ENCODE assay signal across 20 cellular contexts in the genomic region with DNA sequence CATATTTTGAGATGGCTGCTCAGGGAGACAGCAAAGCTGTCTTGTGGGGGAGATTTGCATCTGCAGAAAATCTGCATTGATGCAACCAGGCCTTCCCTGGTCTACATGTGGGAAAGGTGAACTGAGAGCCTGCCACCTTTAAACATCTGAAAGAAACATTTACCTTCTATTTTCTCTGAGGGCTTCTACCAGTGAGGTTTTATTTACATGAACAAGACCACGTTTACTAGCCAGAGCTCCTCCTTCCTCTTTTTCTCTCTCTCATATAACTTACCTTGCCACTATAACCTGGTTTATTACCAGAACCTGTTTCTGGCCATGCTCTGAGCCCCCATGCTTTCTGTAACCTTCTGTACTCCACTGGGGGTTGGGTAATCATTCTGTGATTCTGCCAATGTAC. TPM values are rescaled to one million over a fixed set of nuclear protein-coding genes. Genes with fewer than 3 reads are reported as not detected.
DNase-seq lines count a peak whose midpoint lies in the region; ATAC-seq, FAIRE-seq and TF ChIP-seq lines count a peak whose summit lies in the region.
"Had no signal": no experiment of that assay in that cellular context is flagged by ENCODE, and none has a peak within 500 bp of the region (broad histone marks: within the 10 kb centered on the region; RNA-seq: fewer than 3 reads in every experiment).

No MANE protein-coding gene starts in this region.

- H3K36me3 ChIP-seq in Loucy (ENCODE audit: insufficient read depth, low read length) (no peaks in the 10 kb centered on the region), trophoblast cell (ENCODE audit: control insufficient read depth in 1 of 2, insufficient read depth in 2 of 2, low read length in 2 of 2) (no peaks in the 10 kb centered on the region)
- no peaks in the 10 kb centered on the region for H3K36me3 ChIP-seq in naive thymus-derived CD4-positive, alpha-beta T cell (ENCODE audit: control insufficient read depth in 2 of 3, insufficient read depth in 3 of 3, low read length in 3 of 3)
- H3K36me3 ChIP-seq: gastrocnemius medialis had no signal

- H2BK120ac ChIP-seq in trophoblast cell (ENCODE audit: insufficient read depth, low read length, poor library complexity) = no peak overlapping the region

- no peak overlapping the region for H3K4ac ChIP-seq in trophoblast cell (ENCODE audit: low read depth, low read length)

- no peak for DNase-seq in GM12891 (ENCODE audit: insufficient read length, low spot score)
- DNase-seq in central memory CD8-positive, alpha-beta T cell (ENCODE audit: low spot score in 2 of 2) = no peak
- DNase-seq in posterior cingulate gyrus = no peak
- no peak for DNase-seq in naive thymus-derived CD4-positive, alpha-beta T cell
- DNase-seq in trophoblast cell = no peak
- DNase-seq in frontal cortex (ENCODE audit: low spot score in 2 of 2) = no peak
- DNase-seq: activated CD8-positive, alpha-beta T cell treated with anti-CD3 and anti-CD28 coated beads, Interleukin-2, amount 10 ng/mL, durations not matched to agents 7 days and 5 days; amniotic stem cell; Caco-2; gastrocnemius medialis; KBM-7; natural killer cell; PC-3 had no signal

- no peaks in the 10 kb centered on the region for H3K79me1 ChIP-seq in trophoblast cell (ENCODE audit: low read length)

- no peaks in the 10 kb centered on the region for H4K20me1 ChIP-seq in Loucy (ENCODE audit: insufficient read depth, low read length, poor library complexity, severe bottlenecking)

- POLR2A ChIA-PET in naive thymus-derived CD4-positive, alpha-beta T cell (lab: Charles Lee) = no interaction called here

- H3K4me3 ChIP-seq in Loucy (ENCODE audit: low read length, poor library complexity, severe bottlenecking) (no peak overlapping the region), trophoblast cell (ENCODE audit: low read depth, low read length) (no peak overlapping the region)
- H3K4me3 ChIP-seq in naive thymus-derived CD4-positive, alpha-beta T cell (ENCODE audit: low read length) = no peak overlapping the region
- H3K4me3 ChIP-seq: gastrocnemius medialis, SK-N-MC had no signal

- no peaks in the 10 kb centered on the region for H3K79me2 ChIP-seq in Loucy (ENCODE audit: insufficient read depth, low read length)
- no peaks in the 10 kb centered on the region for H3K79me2 ChIP-seq in trophoblast cell (ENCODE audit: control insufficient read depth, insufficient read depth, low read length, poor library complexity)

- no peak overlapping the region for H2BK5ac ChIP-seq in trophoblast cell (ENCODE audit: low read depth, low read length, poor library complexity)

- H3K4me3 Mint-ChIP-seq in central memory CD8-positive, alpha-beta T cell = no peak overlapping the region
- H3K4me3 Mint-ChIP-seq in naive thymus-derived CD4-positive, alpha-beta T cell = no peak overlapping the region
- H3K4me3 Mint-ChIP-seq: activated CD8-positive, alpha-beta T cell treated with anti-CD3 and anti-CD28 coated beads, Interleukin-2, amount 10 ng/mL, durations not matched to agents 7 days and 5 days; activated T-helper 17 cell treated with anti-CD3 and anti-CD28 coated beads, Interleukin-2, amount 50 U/mL, for 72 hours; natural killer cell had no signal

- no peak for FAIRE-seq in GM12891 (lab: Jason Lieb, UNC)
- no peak for FAIRE-seq in frontal cortex (lab: Jason Lieb, UNC)
- FAIRE-seq: endothelial cell of umbilical vein, G401.6 had no signal

- H3K27ac Mint-ChIP-seq in central memory CD8-positive, alpha-beta T cell (ENCODE audit: low read depth) = peak overlapping the region; percentile 11
- H3K27ac Mint-ChIP-seq in naive thymus-derived CD4-positive, alpha-beta T cell = no peak overlapping the region
- H3K27ac Mint-ChIP-seq: activated CD8-positive, alpha-beta T cell treated with anti-CD3 and anti-CD28 coated beads, Interleukin-2, amount 10 ng/mL, durations not matched to agents 7 days and 5 days; activated T-helper 17 cell treated with anti-CD3 and anti-CD28 coated beads, Interleukin-2, amount 50 U/mL, for 72 hours had no signal

- H3K36me3 Mint-ChIP-seq in central memory CD8-positive, alpha-beta T cell (ENCODE audit: insufficient read depth) = no peaks in the 10 kb centered on the region
- peaks cover 0 to 6% (median 0%) of the 10 kb centered on the region in 5 donors for H3K36me3 Mint-ChIP-seq in naive thymus-derived CD4-positive, alpha-beta T cell
- H3K36me3 Mint-ChIP-seq: natural killer cell had no signal

- H3K27ac ChIP-seq in naive thymus-derived CD4-positive, alpha-beta T cell (ENCODE audit: low read depth, low read length) = no peak overlapping the region
- no peak overlapping the region for H3K27ac ChIP-seq in trophoblast cell (ENCODE audit: low read depth, low read length)
- H3K27ac ChIP-seq: gastrocnemius medialis had no signal

- H3F3A ChIP-seq in Loucy (ENCODE audit: low read depth) = no peaks in the 10 kb centered on the region

- peak; percentile 47 for ATAC-seq in HG02623 (IDR thresholded peaks at IDR 0.05; ENCODE audit: unreplicated experiment)
- ATAC-seq in central memory CD8-positive, alpha-beta T cell (replicated peaks; ENCODE audit: extremely low read depth, poor library complexity, severe bottlenecking) = no peak
- ATAC-seq in naive thymus-derived CD4-positive, alpha-beta T cell = no peak
- ATAC-seq: activated CD8-positive, alpha-beta T cell treated with anti-CD3 and anti-CD28 coated beads, Interleukin-2, amount 10 ng/mL, durations not matched to agents 7 days and 5 days; activated T-helper 17 cell treated with anti-CD3 and anti-CD28 coated beads, Interleukin-2, amount 50 U/mL, for 72 hours; gastrocnemius medialis; natural killer cell; PC-3 had no signal

- intact Hi-C loops in posterior cingulate gyrus (cut with DNase I) = no loop called here
- intact Hi-C loops in naive thymus-derived CD4-positive, alpha-beta T cell (cut with micrococcal nuclease) = no loop called here

- H3K27me3 ChIP-seq in Loucy (ENCODE audit: insufficient read depth, low read length, poor library complexity, severe bottlenecking) (no peaks in the 10 kb centered on the region), trophoblast cell (ENCODE audit: insufficient read depth, low read length) (no peaks in the 10 kb centered on the region)
- H3K27me3 ChIP-seq in naive thymus-derived CD4-positive, alpha-beta T cell (ENCODE audit: control insufficient read depth in 2 of 2, insufficient read depth in 2 of 2, low read length in 2 of 2) = no peaks in the 10 kb centered on the region
- H3K27me3 ChIP-seq: gastrocnemius medialis had no signal

- no peak for TF ChIP-seq POLR2A in GM12891 (IDR thresholded peaks at IDR 0.05; ENCODE audit: low read depth, low read length)

- TF ChIP-seq CTCF in Loucy (conservative IDR thresholded peaks at IDR 0.05; ENCODE audit: low read length) = no peak

- H3K4me2 ChIP-seq in Loucy (ENCODE audit: low read depth, low read length, poor library complexity, severe bottlenecking) = peak overlapping the region; percentile 25
- no peak overlapping the region for H3K4me2 ChIP-seq in trophoblast cell (ENCODE audit: low read length)

- H3K9ac ChIP-seq in Loucy (ENCODE audit: low read depth, low read length, poor library complexity, severe bottlenecking) (peak overlapping the region; percentile 24), trophoblast cell (ENCODE audit: low read length) (no peak overlapping the region)

- no peaks in the 10 kb centered on the region for H3K9me2 ChIP-seq in Loucy (replicated peaks; ENCODE audit: low read depth, low read length)

- H3K9me3 ChIP-seq in Loucy (ENCODE audit: insufficient read depth, low read depth, low read length) = peaks cover 9% of the 10 kb centered on the region; the same call in 1 of the 2 replicates
- H3K9me3 ChIP-seq in naive thymus-derived CD4-positive, alpha-beta T cell (ENCODE audit: control insufficient read depth in 2 of 3, low read length in 3 of 3) = no peaks in the 10 kb centered on the region
- H3K9me3 ChIP-seq in trophoblast cell (ENCODE audit: insufficient read depth, low read depth, low read length) = no peaks in the 10 kb centered on the region
- H3K9me3 ChIP-seq: gastrocnemius medialis had no signal

- H2AK5ac ChIP-seq in trophoblast cell (ENCODE audit: low read length) = no peak overlapping the region

- no peak overlapping the region for H3K23ac ChIP-seq in trophoblast cell (ENCODE audit: low read length)

- H3K4me1 ChIP-seq in Loucy (ENCODE audit: insufficient read depth, low read length, poor library complexity, severe bottlenecking) (peaks cover 48% of the 10 kb centered on the region), trophoblast cell (ENCODE audit: control insufficient read depth in 1 of 2, insufficient read depth in 2 of 2, low read length in 2 of 2) (peaks cover 0 to 4% of the 10 kb centered on the region in 2 experiments)
- H3K4me1 ChIP-seq in naive thymus-derived CD4-positive, alpha-beta T cell (ENCODE audit: control insufficient read depth in 2 of 2, insufficient read depth in 2 of 2, low read length in 2 of 2) = peaks cover 0 to 6% of the 10 kb centered on the region in 2 donors
- H3K4me1 ChIP-seq: gastrocnemius medialis had no signal

- no peak overlapping the region for H2BK12ac ChIP-seq in trophoblast cell (ENCODE audit: low read length)

- H2AFZ ChIP-seq in Loucy (ENCODE audit: low read length) (0 out of 2 replicates have a peak overlapping the region, but pooled peaks have one; percentile 78), trophoblast cell (ENCODE audit: insufficient read depth, low read length, poor library complexity) (no peak overlapping the region)

- no CpG with 5 or more reads among the region's 1 CpG for WGBS in trophoblast cell (ENCODE audit: extremely low coverage, insufficient coverage, insufficient read length)

- H4K8ac ChIP-seq in trophoblast cell (ENCODE audit: low read depth, low read length) = no peak overlapping the region

- no peaks in the 10 kb centered on the region for H3K9me3 Mint-ChIP-seq in central memory CD8-positive, alpha-beta T cell
- peaks cover 0 to 4% (median 0%) of the 10 kb centered on the region in 11 donors for H3K9me3 Mint-ChIP-seq in naive thymus-derived CD4-positive, alpha-beta T cell
- H3K9me3 Mint-ChIP-seq: activated T-helper 17 cell treated with anti-CD3 and anti-CD28 coated beads, Interleukin-2, amount 50 U/mL, for 72 hours; natural killer cell had no signal

- H3K14ac ChIP-seq in trophoblast cell (ENCODE audit: low read length) = no peak overlapping the region

- no peaks in the 10 kb centered on the region for H3K27me3 Mint-ChIP-seq in central memory CD8-positive, alpha-beta T cell
- peaks cover 0 to 4% (median 0%) of the 10 kb centered on the region in 5 donors for H3K27me3 Mint-ChIP-seq in naive thymus-derived CD4-positive, alpha-beta T cell
- H3K27me3 Mint-ChIP-seq: activated T-helper 17 cell treated with anti-CD3 and anti-CD28 coated beads, Interleukin-2, amount 50 U/mL, for 72 hours had no signal

- no peak overlapping the region for H3K18ac ChIP-seq in trophoblast cell (ENCODE audit: low read length)

- no peak overlapping the region for H4K12ac ChIP-seq in trophoblast cell (ENCODE audit: low read depth, low read length)

- peaks cover 6% of the 10 kb centered on the region for H3K4me1 Mint-ChIP-seq in central memory CD8-positive, alpha-beta T cell
- H3K4me1 Mint-ChIP-seq in naive thymus-derived CD4-positive, alpha-beta T cell = peaks cover 9 to 18% (median 12%) of the 10 kb centered on the region in 7 donors

- CTCF ChIA-PET in naive thymus-derived CD4-positive, alpha-beta T cell (lab: Charles Lee) = no interaction called here

- H4K91ac ChIP-seq in trophoblast cell (ENCODE audit: low read depth, low read length) = no peak overlapping the region

RNA-seq across cellular contexts. Expression of gene RUBCNL, which starts 14.4 kb away (rescaled TPM):
- polyA plus RNA-seq in GM12891 (2012; ENCODE audit: low read depth, missing spikeins) = 14.8 TPM
- 1 to 10 TPM in 2 of 5 experiments, under 1 TPM in 3; 0.24 to 5.5 (median 0.56) TPM for total RNA-seq in naive thymus-derived CD4-positive, alpha-beta T cell
- polyA plus RNA-seq in naive thymus-derived CD4-positive, alpha-beta T cell = under 1 TPM; 0.04 to 0.16 TPM
- polyA plus RNA-seq in trophoblast cell (2013) = 0.99 and 1.0 TPM in 2 replicates
- total RNA-seq in frontal cortex = 3.3 TPM
- total RNA-seq: endothelial cell of umbilical vein, PC-3 had no signal
- polyA plus RNA-seq: AG04450, endothelial cell of umbilical vein had no signal
